ENCODE assay signal across 1 cellular context in the genomic region with DNA sequence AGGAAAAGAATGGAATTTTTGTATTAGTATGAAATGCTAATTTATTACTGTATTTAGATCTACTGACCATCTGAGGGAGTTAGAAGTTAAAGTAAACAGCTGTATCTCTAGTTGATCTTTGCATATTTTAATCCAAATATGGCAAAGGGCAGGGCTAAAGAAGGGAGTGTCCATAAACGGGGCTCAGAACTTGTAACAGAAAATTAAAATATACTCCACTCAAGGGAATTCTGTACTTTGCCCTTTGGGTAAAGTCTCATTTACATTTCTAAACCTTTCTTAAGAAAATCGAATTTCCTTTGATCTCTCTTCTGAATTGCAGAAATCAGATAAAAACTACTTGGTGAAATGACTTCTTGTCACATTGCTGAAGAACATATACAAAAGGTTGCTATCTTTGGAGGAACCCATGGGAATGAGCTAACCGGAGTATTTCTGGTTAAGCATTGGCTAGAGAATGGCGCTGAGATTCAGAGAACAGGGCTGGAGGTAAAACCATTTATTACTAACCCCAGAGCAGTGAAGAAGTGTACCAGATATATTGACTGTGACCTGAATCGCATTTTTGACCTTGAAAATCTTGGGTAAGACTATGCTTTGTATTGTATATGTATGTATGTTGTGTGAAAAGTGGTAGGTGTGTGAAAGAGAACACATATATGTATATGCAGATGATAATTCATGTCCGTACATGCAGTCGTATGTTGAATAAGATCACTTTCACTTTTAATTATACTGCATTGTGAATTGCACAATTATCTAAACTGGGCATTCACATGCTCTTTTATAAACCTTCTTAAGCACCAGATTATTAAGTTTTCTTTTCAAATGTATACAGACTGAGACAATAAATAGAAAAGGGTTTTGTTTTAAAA.
TF ChIP-seq lines count a peak whose summit lies in the region.

A gene (plus strand): TSS at position 186 of the 875 bp plus-strand sequence. CDS start 163 bp downstream, at position 349.

TF ChIP-seq in WTC11, 78 proteins besides CTCF, POLR2A, EP300 and RAD21 (continued from another document):
- TF ChIP-seq OVOL2 (CRISPR knock-in tag; IDR thresholded peaks at IDR 0.05; ENCODE audit: borderline replicate concordance) (no peak), ZNF121 (CRISPR knock-in tag; IDR thresholded peaks at IDR 0.05) (no peak), FOXK1 (CRISPR knock-in tag; IDR thresholded peaks at IDR 0.05) (no peak), SMAD4 (CRISPR knock-in tag; IDR thresholded peaks at IDR 0.05) (no peak), GABPB1 (CRISPR knock-in tag; IDR thresholded peaks at IDR 0.05) (no peak), ZBTB21 (CRISPR knock-in tag; IDR thresholded peaks at IDR 0.05; ENCODE audit: borderline replicate concordance) (no peak)
